In genomic region chr21:37182222-37182621, GRCh38 we compare ENCODE assay signal across 24 cellular contexts.
"Had no signal": no experiment of that assay in that cellular context is flagged by ENCODE, and none has a peak within 500 bp of the region (broad histone marks: within the 10 kb centered on the region; RNA-seq: fewer than 3 reads in every experiment).

No MANE protein-coding gene starts in this region.

- DNase-seq: activated CD4-positive, alpha-beta T cell treated with anti-CD3 and anti-CD28 coated beads, Interleukin-2, amount 50 U/mL, for 1 hour; activated CD4-positive, CD25-positive, alpha-beta regulatory T cell; activated CD8-positive, alpha-beta memory T cell treated with anti-CD3 and anti-CD28 coated beads, Interleukin-2, amount 50 U/mL, for 4 hours; activated CD8-positive, alpha-beta T cell treated with anti-CD3 and anti-CD28 coated beads for 36 hours; activated gamma-delta T cell treated with Interleukin-2 at 50 U/mL for 16 hours; activated naive CD4-positive, alpha-beta T cell treated with anti-CD3 and anti-CD28 coated beads, Interleukin-2, amount 10 ng/mL, durations not matched to agents 7 days and 5 days; activated naive CD8-positive, alpha-beta T cell treated with anti-CD3 and anti-CD28 coated beads for 36 hours; activated T-cell treated with anti-CD3 and anti-CD28 coated beads, Interleukin-2, amount 50 U/mL, for 72 hours; cerebellar nuclear complex; Kasumi-1; KBM-7; NCI-H1048; NCI-H1417; NCI-H524 treated with DMSO at 0.1 percent for 48 hours; NCI-H748 treated with DMSO at 0.1 percent for 48 hours; RPMI8226; T-cell; T-helper 2 cell; T1000 had no signal

- ATAC-seq: activated CD8-positive, alpha-beta T cell treated with anti-CD3 and anti-CD28 coated beads for 36 hours; activated T-cell treated with anti-CD3 and anti-CD28 coated beads, Interleukin-2, amount 50 U/mL, for 72 hours; Panc1; Right ventricle myocardium inferior; T-cell had no signal

- H3K27ac Mint-ChIP-seq: activated CD8-positive, alpha-beta T cell treated with anti-CD3 and anti-CD28 coated beads for 36 hours; activated naive CD4-positive, alpha-beta T cell treated with anti-CD3 and anti-CD28 coated beads, Interleukin-2, amount 10 ng/mL, durations not matched to agents 7 days and 5 days; activated naive CD8-positive, alpha-beta T cell treated with anti-CD3 and anti-CD28 coated beads for 36 hours; activated T-cell treated with anti-CD3 and anti-CD28 coated beads, Interleukin-2, amount 50 U/mL, for 72 hours; activated T-helper 2 cell treated with anti-CD3 and anti-CD28 coated beads, Interferon-gamma antibody, Interleukin-2, Interleukin-4, amounts not matched to agents 10 μg/mL and 5 μg/mL and 100 μg/mL, durations not matched to agents 14 hours and 24 hours and 36 hours; T-cell had no signal

- FAIRE-seq: TTC549 had no signal

- H3K4me3 Mint-ChIP-seq: activated CD8-positive, alpha-beta T cell treated with anti-CD3 and anti-CD28 coated beads for 36 hours; activated naive CD4-positive, alpha-beta T cell treated with anti-CD3 and anti-CD28 coated beads, Interleukin-2, amount 10 ng/mL, durations not matched to agents 7 days and 5 days; activated naive CD8-positive, alpha-beta T cell treated with anti-CD3 and anti-CD28 coated beads for 36 hours; activated T-cell treated with anti-CD3 and anti-CD28 coated beads, Interleukin-2, amount 50 U/mL, for 72 hours; T-cell had no signal

- H3K4me1 Mint-ChIP-seq: activated naive CD4-positive, alpha-beta T cell treated with anti-CD3 and anti-CD28 coated beads, Interleukin-2, amount 10 ng/mL, durations not matched to agents 7 days and 5 days; T-cell had no signal

- H3K27ac ChIP-seq: SK-N-MC had no signal

- H3K27me3 Mint-ChIP-seq: activated CD8-positive, alpha-beta T cell treated with anti-CD3 and anti-CD28 coated beads for 36 hours; activated naive CD4-positive, alpha-beta T cell treated with anti-CD3 and anti-CD28 coated beads, Interleukin-2, amount 10 ng/mL, durations not matched to agents 7 days and 5 days; activated naive CD8-positive, alpha-beta T cell treated with anti-CD3 and anti-CD28 coated beads for 36 hours; T-cell had no signal

- H3K4me3 ChIP-seq: SK-N-MC had no signal
